ENCODE assay signal across 22 cellular contexts in the genomic region with DNA sequence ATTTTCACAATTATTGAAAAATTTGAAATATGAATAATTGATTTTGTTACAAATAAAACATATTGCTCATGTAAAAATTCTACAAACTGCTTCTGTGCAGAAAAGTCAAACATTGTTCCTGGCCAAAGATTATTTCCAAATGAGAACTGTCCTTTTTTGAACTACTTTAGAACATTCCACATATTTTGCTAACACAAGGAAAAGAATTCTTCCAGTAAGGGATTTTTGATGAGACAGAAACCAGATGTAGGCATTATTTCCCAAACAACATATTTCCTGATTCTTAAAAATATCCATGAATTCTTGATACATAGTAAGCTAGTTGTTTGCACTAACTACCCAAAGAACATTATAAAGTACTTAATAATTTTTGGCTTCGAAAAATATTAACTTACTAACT.
"Had no signal": no experiment of that assay in that cellular context is flagged by ENCODE, and none has a peak within 500 bp of the region (broad histone marks: within the 10 kb centered on the region; RNA-seq: fewer than 3 reads in every experiment).

No MANE protein-coding gene starts in this region.

- H3K4me1 ChIP-seq: colonic mucosa, esophagus muscularis mucosa, psoas muscle, tibial nerve, upper lobe of left lung had no signal

- H3K27ac ChIP-seq: colonic mucosa, esophagus muscularis mucosa, ovary, psoas muscle, skin epidermis, thoracic aorta, tibial nerve, upper lobe of left lung had no signal

- DNase-seq: colonic mucosa; effector CD8-positive, alpha-beta T cell; endodermal cell; head of caudate nucleus; left ventricle myocardium superior; mucosa of descending colon; naive B cell; nucleus accumbens; ovary; posterior cingulate gyrus; psoas muscle; right cardiac atrium; stimulated activated CD4-positive, alpha-beta T cell treated with anti-CD3 and anti-CD28 coated beads, Interleukin-15, amount 100 ng/mL, for 24 hours; stimulated activated CD4-positive, alpha-beta T cell treated with anti-CD3 and anti-CD28 coated beads, Interleukin-2, amount 100 ng/mL, for 48 hours; stimulated activated naive B cell treated with anti-CD40 and anti-IgM and Interleukin-4, amounts not matched to agents 10 μg/mL and 1 μg/mL and 100 μg/mL, for 72 hours; upper lobe of left lung had no signal

- H3K36me3 ChIP-seq: colonic mucosa, esophagus muscularis mucosa, ovary, thoracic aorta, tibial nerve, upper lobe of left lung had no signal

- H3K27me3 ChIP-seq: colonic mucosa, esophagus muscularis mucosa, ovary, tibial nerve, upper lobe of left lung had no signal

- H3K9me3 ChIP-seq: colonic mucosa, esophagus muscularis mucosa, ovary, thoracic aorta, upper lobe of left lung had no signal

- ATAC-seq: left ventricle myocardium superior; mucosa of descending colon; natural killer cell treated with Interleukin-12 subunit alpha and Interleukin-12 subunit beta and Interleukin-15 and Interleukin-18, amount 100 ng/mL, for 72 hours; psoas muscle; right cardiac atrium; stimulated activated naive B cell treated with anti-CD40 and anti-IgM and Interleukin-4, amounts not matched to agents 10 μg/mL and 1 μg/mL and 100 μg/mL, for 72 hours had no signal

- H3K4me3 ChIP-seq: colonic mucosa, esophagus muscularis mucosa, lung, mucosa of descending colon, ovary, psoas muscle, skin epidermis, thoracic aorta, tibial nerve, upper lobe of left lung had no signal
